ENCODE assay signal across 8 cellular contexts in the genomic region with DNA sequence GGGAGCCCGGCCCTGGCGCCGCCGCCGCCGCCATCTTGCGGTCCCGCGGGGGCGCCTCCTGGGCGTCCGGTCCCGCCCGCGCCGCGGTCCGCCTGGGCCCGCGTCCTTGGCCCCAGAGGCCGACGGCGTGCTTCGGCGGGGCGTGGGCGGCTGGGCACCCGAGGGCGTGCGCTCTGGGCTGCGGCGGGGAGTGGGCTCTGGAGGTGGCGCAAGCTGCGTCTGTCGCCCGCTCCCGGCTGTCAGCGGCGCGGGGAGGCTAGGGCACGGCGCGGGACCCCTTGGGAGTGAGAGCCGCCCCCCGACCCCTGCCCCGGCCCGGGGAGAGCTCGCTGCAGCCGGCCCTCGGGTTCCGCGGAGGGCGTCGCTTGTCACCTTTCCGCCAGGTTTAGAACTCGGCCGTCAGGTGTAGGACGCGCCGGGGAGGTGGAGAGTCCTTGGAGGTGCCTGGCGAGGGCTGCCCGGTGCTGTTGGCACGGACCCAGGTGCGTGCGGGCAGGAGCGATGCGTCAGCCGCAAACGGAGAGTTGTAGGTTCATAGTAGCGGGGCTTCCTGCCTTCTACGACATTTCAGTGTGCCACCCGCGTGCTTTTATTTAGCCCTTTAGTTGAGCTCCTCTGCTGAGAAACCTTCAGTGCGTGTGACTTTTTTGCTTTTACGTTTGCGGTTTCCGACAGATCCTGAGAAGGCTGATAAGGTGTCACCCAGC. TPM values are rescaled to one million over a fixed set of nuclear protein-coding genes. Genes with fewer than 3 reads are reported as not detected.
DNase-seq lines count a peak whose midpoint lies in the region; ATAC-seq and TF ChIP-seq lines count a peak whose summit lies in the region.

No MANE protein-coding gene starts in this region.

- H3K36me3 ChIP-seq in OCI-LY3 (replicated peaks; ENCODE audit: low read depth, low read length), result no peaks in the 10 kb centered on the region
- H3K36me3 ChIP-seq in naive thymus-derived CD4-positive, alpha-beta T cell (ENCODE audit: control insufficient read depth in 2 of 3, insufficient read depth in 3 of 3, low read length in 3 of 3), result peaks cover 0 to 7% (median 0%) of the 10 kb centered on the region in 3 experiments

- H3K27me3 Mint-ChIP-seq in naive thymus-derived CD4-positive, alpha-beta T cell, result peaks cover 0 to 9% (median 0%) of the 10 kb centered on the region in 5 donors
- H3K27me3 Mint-ChIP-seq in stimulated activated naive B cell treated with anti-CD40 and anti-IgM and Interleukin-4, amounts not matched to agents 10 μg/mL and 1 μg/mL and 100 μg/mL, for 72 hours, result peaks cover 2% of the 10 kb centered on the region in 2 donors

- H3K9me3 ChIP-seq in OCI-LY3 (ENCODE audit: insufficient read depth, low read length), result no peaks in the 10 kb centered on the region
- no peaks in the 10 kb centered on the region for H3K9me3 ChIP-seq in naive thymus-derived CD4-positive, alpha-beta T cell (ENCODE audit: control insufficient read depth in 2 of 3, low read length in 3 of 3)

- intact Hi-C loops in naive thymus-derived CD4-positive, alpha-beta T cell (cut with micrococcal nuclease), result loop anchor here (1.0 to 10.0 kb wide), 8 partner anchors 11 to 1993 kb away; partner anchors contain the start of genes MPPE1 (in 1 of the 2), MTCL1 (in 1 of the 2) and TWSG1 (in 1 of the 2)

- H3K4me1 ChIP-seq in OCI-LY3 (ENCODE audit: low read length), result peaks cover 25% of the 10 kb centered on the region
- H3K4me1 ChIP-seq in naive thymus-derived CD4-positive, alpha-beta T cell (ENCODE audit: control insufficient read depth in 2 of 2, insufficient read depth in 2 of 2, low read length in 2 of 2), result peaks cover 40 to 44% of the 10 kb centered on the region in 2 donors

- peak overlapping the region; percentile 85 to 97 (median 95) for H3K27ac Mint-ChIP-seq in naive thymus-derived CD4-positive, alpha-beta T cell
- peak overlapping the region; percentile 95 for H3K27ac Mint-ChIP-seq in stimulated activated naive B cell treated with anti-CD40 and anti-IgM and Interleukin-4, amounts not matched to agents 10 μg/mL and 1 μg/mL and 100 μg/mL, for 72 hours

- H2AFZ ChIP-seq in OCI-LY3 (ENCODE audit: low read depth, low read length), result no peak overlapping the region

- H3K36me3 Mint-ChIP-seq in naive thymus-derived CD4-positive, alpha-beta T cell, result no peaks in the 10 kb centered on the region
- peaks cover 0 to 3% of the 10 kb centered on the region in 2 donors for H3K36me3 Mint-ChIP-seq in stimulated activated naive B cell treated with anti-CD40 and anti-IgM and Interleukin-4, amounts not matched to agents 10 μg/mL and 1 μg/mL and 100 μg/mL, for 72 hours

- peak overlapping the region; percentile 96 for H3K4me3 ChIP-seq in OCI-LY3 (ENCODE audit: low read length)
- H3K4me3 ChIP-seq in naive thymus-derived CD4-positive, alpha-beta T cell (ENCODE audit: low read length), result peak overlapping the region; percentile 24

- H4K20me1 ChIP-seq in OCI-LY3 (ENCODE audit: insufficient read depth, low read length), result peaks cover 48% of the 10 kb centered on the region

- peaks cover 0 to 2% (median 0%) of the 10 kb centered on the region in 11 donors for H3K9me3 Mint-ChIP-seq in naive thymus-derived CD4-positive, alpha-beta T cell
- no peaks in the 10 kb centered on the region for H3K9me3 Mint-ChIP-seq in stimulated activated naive B cell treated with anti-CD40 and anti-IgM and Interleukin-4, amounts not matched to agents 10 μg/mL and 1 μg/mL and 100 μg/mL, for 72 hours

- H3K27ac ChIP-seq in OCI-LY3 (ENCODE audit: low read length), result peak overlapping the region; percentile 41
- H3K27ac ChIP-seq in naive thymus-derived CD4-positive, alpha-beta T cell (ENCODE audit: low read depth, low read length), result peak overlapping the region; percentile 98

- H3K9ac ChIP-seq in OCI-LY3 (ENCODE audit: low read length), result peak overlapping the region; percentile 82

- CTCF ChIA-PET in naive thymus-derived CD4-positive, alpha-beta T cell (lab: Charles Lee), result interaction anchor here (0.7 kb wide), 1 partner anchor 9 kb away, joined by 3 read pairs; no protein-coding TSS in a partner anchor

- ATAC-seq in GM18907 (IDR thresholded peaks at IDR 0.05; ENCODE audit: unreplicated experiment) (peak; percentile 38), HG03280 (IDR thresholded peaks at IDR 0.05; ENCODE audit: unreplicated experiment) (peak; percentile 31), esophagus mucosa (peak; percentile 48)
- ATAC-seq in naive thymus-derived CD4-positive, alpha-beta T cell, result peak; percentile 31
- ATAC-seq in stimulated activated naive B cell treated with anti-CD40 and anti-IgM and Interleukin-4, amounts not matched to agents 10 μg/mL and 1 μg/mL and 100 μg/mL, for 72 hours (replicated peaks), result peak; percentile 42 to 44

- DNase-seq in AG09319 (ENCODE audit: extremely low read depth, low read depth) (peak; percentile 31), activated T-cell treated with anti-CD3 and anti-CD28 coated beads for 4 hours (peak; percentile 67)
- peak; percentile 55 to 86 (median 82) for DNase-seq in naive thymus-derived CD4-positive, alpha-beta T cell
- DNase-seq in stimulated activated naive B cell treated with anti-CD40 and anti-IgM and Interleukin-4, amounts not matched to agents 10 μg/mL and 1 μg/mL and 100 μg/mL, for 72 hours, result peak; percentile 68

- H3K4me1 Mint-ChIP-seq in naive thymus-derived CD4-positive, alpha-beta T cell, result peaks cover 18 to 33% (median 28%) of the 10 kb centered on the region in 7 donors
- H3K4me1 Mint-ChIP-seq in stimulated activated naive B cell treated with anti-CD40 and anti-IgM and Interleukin-4, amounts not matched to agents 10 μg/mL and 1 μg/mL and 100 μg/mL, for 72 hours, result peaks cover 16 to 26% of the 10 kb centered on the region in 2 donors

- TF ChIP-seq CTCF in AG09319 (IDR thresholded peaks at IDR 0.05; ENCODE audit: low read depth, low read length) (no peak), OCI-LY3 (IDR thresholded peaks at IDR 0.05; ENCODE audit: low read depth, low read length) (no peak)

- POLR2A ChIA-PET in naive thymus-derived CD4-positive, alpha-beta T cell (lab: Charles Lee), result interaction anchor here (0.6 to 2.7 kb wide), 8 partner anchors 9 to 1936 kb away, joined by 3 to 18 read pairs (median 5); partner anchors contain the start of genes CHMP1B and NDUFV2

- H3K4me3 Mint-ChIP-seq in naive thymus-derived CD4-positive, alpha-beta T cell, result peak overlapping the region in 9 of 10 donors; percentile 87 to 96 (median 93)
- peak overlapping the region; percentile 83 to 86 for H3K4me3 Mint-ChIP-seq in stimulated activated naive B cell treated with anti-CD40 and anti-IgM and Interleukin-4, amounts not matched to agents 10 μg/mL and 1 μg/mL and 100 μg/mL, for 72 hours

- peaks cover 58% of the 10 kb centered on the region for H3K79me2 ChIP-seq in OCI-LY3 (ENCODE audit: low read length)

- peak overlapping the region; percentile 75 for H3K4me2 ChIP-seq in OCI-LY3 (ENCODE audit: low read length)

- H3K27me3 ChIP-seq in OCI-LY3 (ENCODE audit: low read depth, low read length), result no peaks in the 10 kb centered on the region
- no peaks in the 10 kb centered on the region for H3K27me3 ChIP-seq in naive thymus-derived CD4-positive, alpha-beta T cell (ENCODE audit: control insufficient read depth in 2 of 2, insufficient read depth in 2 of 2, low read length in 2 of 2)

RNA-seq across cellular contexts. Expression of gene VAPA, which starts 0.9 kb away (rescaled TPM):
- total RNA-seq in esophagus mucosa, result 232 TPM
- total RNA-seq in naive thymus-derived CD4-positive, alpha-beta T cell, result 100 to 1,000 TPM; 109 to 199 (median 151) TPM
- polyA plus RNA-seq in naive thymus-derived CD4-positive, alpha-beta T cell, result 100 to 1,000 TPM; 214 to 278 TPM

RNA-seq across cellular contexts. Expression of gene TXNDC2, which starts 29.0 kb away (rescaled TPM):
- total RNA-seq in esophagus mucosa, result not detected
- total RNA-seq in naive thymus-derived CD4-positive, alpha-beta T cell, result under 1 TPM in 1 of 5 experiments, not detected in 4; 0.07 TPM
- not detected for polyA plus RNA-seq in naive thymus-derived CD4-positive, alpha-beta T cell

Comparison
In these comparisons a context has a peak if more than half of its experiments do, and no peak if none do; other contexts are left out.
1. Peak in every context shown above with its lines: DNase-seq, ATAC-seq, H3K4me3 ChIP-seq and H3K27ac ChIP-seq.
2. DNase-seq: peak in every context shown above with its lines; median percentile 82 in naive thymus-derived CD4-positive, alpha-beta T cell; 68 in stimulated activated naive B cell treated with anti-CD40 and anti-IgM and Interleukin-4, amounts not matched to agents 10 μg/mL and 1 μg/mL and 100 μg/mL, for 72 hours; 67 in activated T-cell treated with anti-CD3 and anti-CD28 coated beads for 4 hours; 31 in AG09319.